Comparison of ENCODE assay signal across 8 cellular contexts in genomic region chr2:63842149-63843061, GRCh38. TPM values are rescaled to one million over a fixed set of nuclear protein-coding genes. Genes with fewer than 3 reads are reported as not detected.
DNase-seq lines count a peak whose midpoint lies in the region; FAIRE-seq and TF ChIP-seq lines count a peak whose summit lies in the region.

No MANE protein-coding gene starts in this region.

- 0 out of 2 replicates have a peak, but pooled peaks have one; percentile 4 for TF ChIP-seq POLR2A in GM12891 (IDR thresholded peaks at IDR 0.05; ENCODE audit: low read depth, low read length)

- peak overlapping the region; percentile 99 for H3K4me3 ChIP-seq in ACC112 (ENCODE audit: low read depth, low read length)
- H3K4me3 ChIP-seq in iPS-20b (ENCODE audit: low read length): peak overlapping the region; percentile 84
- H3K4me3 ChIP-seq in skeletal muscle tissue (ENCODE audit: low read length in 3 of 3): peak overlapping the region; percentile 91 to 99 (median 91)

- peaks cover 3% of the 10 kb centered on the region for H3K36me3 Mint-ChIP-seq in brain

- H3K9me3 Mint-ChIP-seq in brain: peaks cover 0 to 2% (median 0%) of the 10 kb centered on the region in 5 experiments

- H3K79me2 ChIP-seq in ACC112 (ENCODE audit: control insufficient read depth, insufficient read depth, low read length, unreplicated experiment): peaks cover 65% of the 10 kb centered on the region

- no peak for DNase-seq in GM12891 (ENCODE audit: insufficient read length, low spot score)
- peak; percentile 22 for DNase-seq in NCI-H82 treated with DMSO at 0.1 percent for 48 hours (lab: John Stamatoyannopoulos, UW; ENCODE audit: unreplicated experiment)
- DNase-seq in stimulated activated CD4-positive, alpha-beta T cell treated with anti-CD3 and anti-CD28 coated beads, Interleukin-12 subunit alpha, Interleukin-12 subunit beta, amount 100 ng/mL, for 4 hours: no peak
- DNase-seq in NCI-H2196 treated with DMSO at 0.1 percent for 48 hours (lab: John Stamatoyannopoulos, UW; ENCODE audit: unreplicated experiment): no peak

- TF ChIP-seq CTCF in brain (conservative IDR thresholded peaks at IDR 0.05): no peak

- H3K27me3 ChIP-seq in ACC112 (ENCODE audit: insufficient read depth, low read length) (no peaks in the 10 kb centered on the region), iPS-20b (ENCODE audit: insufficient read depth, low read length) (no peaks in the 10 kb centered on the region), skeletal muscle tissue (ENCODE audit: control insufficient read depth in 3 of 3, insufficient read depth in 3 of 3, low read length in 3 of 3) (no peaks in the 10 kb centered on the region)

- peak overlapping the region; percentile 90 for H3K9ac ChIP-seq in iPS-20b (ENCODE audit: low read depth, low read length)
- H3K9ac ChIP-seq in skeletal muscle tissue (ENCODE audit: low read depth in 1 of 3, low read length in 3 of 3): peak overlapping the region; percentile 98 to 100 (median 99)

- no peaks in the 10 kb centered on the region for H3K9me3 ChIP-seq in iPS-20b (ENCODE audit: insufficient read depth, low read depth, low read length)
- H3K9me3 ChIP-seq in skeletal muscle tissue (ENCODE audit: control insufficient read depth in 3 of 3, low read length in 3 of 3): no peaks in the 10 kb centered on the region

- H3K36me3 ChIP-seq in ACC112 (ENCODE audit: insufficient read depth, low read length): peaks cover 6% of the 10 kb centered on the region; the same call in 1 of the 2 replicates
- peaks cover 19% of the 10 kb centered on the region for H3K36me3 ChIP-seq in iPS-20b (ENCODE audit: insufficient read depth, low read depth, low read length)
- H3K36me3 ChIP-seq in skeletal muscle tissue (ENCODE audit: control insufficient read depth in 3 of 3, insufficient read depth in 3 of 3, low read length in 3 of 3): no peaks in the 10 kb centered on the region

- peaks cover 60% of the 10 kb centered on the region for H3K4me1 Mint-ChIP-seq in brain

- H3K4me3 Mint-ChIP-seq in brain: peak overlapping the region; percentile 96 to 100 (median 98)

- H3K4me1 ChIP-seq in ACC112 (ENCODE audit: control insufficient read depth, insufficient read depth, low read length, unreplicated experiment) (peaks cover 37% of the 10 kb centered on the region), iPS-20b (ENCODE audit: insufficient read depth, low read length) (peaks cover 25% of the 10 kb centered on the region; the same call in 1 of the 2 replicates), skeletal muscle tissue (ENCODE audit: control insufficient read depth in 3 of 3, insufficient read depth in 3 of 3, low read length in 3 of 3) (peaks cover 23 to 40% (median 37%) of the 10 kb centered on the region in 3 donors)

- H3K27me3 Mint-ChIP-seq in brain: peaks cover 26% of the 10 kb centered on the region

- H3K27ac ChIP-seq in ACC112 (ENCODE audit: low read depth, low read length) (peak overlapping the region; percentile 95), iPS-20b (ENCODE audit: low read length) (peak overlapping the region; percentile 34), skeletal muscle tissue (ENCODE audit: low read depth, low read length) (peak overlapping the region; percentile 99)

- H2AFZ ChIP-seq in ACC112 (ENCODE audit: low read length, unreplicated experiment): peak overlapping the region; percentile 47

- FAIRE-seq in GM12891 (lab: Jason Lieb, UNC): peak; percentile 79

- peak overlapping the region; percentile 87 to 99 (median 98) for H3K27ac Mint-ChIP-seq in brain

TF ChIP-seq in GM12891, 5 proteins besides CTCF, POLR2A, EP300 and RAD21:
- TF ChIP-seq POU2F2 (IDR thresholded peaks at IDR 0.05; ENCODE audit: low read depth, low read length) (no peak), PAX5 (IDR thresholded peaks at IDR 0.05; ENCODE audit: insufficient read depth, low read length, severe bottlenecking) (no peak), POLR2AphosphoS5 (IDR thresholded peaks at IDR 0.05; ENCODE audit: low read depth, low read length) (no peak), TAF1 (IDR thresholded peaks at IDR 0.05; ENCODE audit: low read depth, low read length) (no peak)

RNA-seq across cellular contexts. Expression of gene UGP2, which starts 0.7 kb away (rescaled TPM):
- 88.3 TPM for polyA plus RNA-seq in GM12891 (2012; ENCODE audit: low read depth, missing spikeins)
- 59.3 TPM for polyA plus RNA-seq in brain (ENCODE audit: insufficient read depth, low read depth, low replicate concordance)
- 270 TPM for total RNA-seq in skeletal muscle tissue

Comparison
In these comparisons a context has a peak if more than half of its experiments do, and no peak if none do; other contexts are left out.
1. H3K27ac ChIP-seq: peak in every context shown above with its lines; median percentile 99 in skeletal muscle tissue; 95 in ACC112; 34 in iPS-20b.